26 cellular contexts compared by ENCODE assay signal in the genomic region with DNA sequence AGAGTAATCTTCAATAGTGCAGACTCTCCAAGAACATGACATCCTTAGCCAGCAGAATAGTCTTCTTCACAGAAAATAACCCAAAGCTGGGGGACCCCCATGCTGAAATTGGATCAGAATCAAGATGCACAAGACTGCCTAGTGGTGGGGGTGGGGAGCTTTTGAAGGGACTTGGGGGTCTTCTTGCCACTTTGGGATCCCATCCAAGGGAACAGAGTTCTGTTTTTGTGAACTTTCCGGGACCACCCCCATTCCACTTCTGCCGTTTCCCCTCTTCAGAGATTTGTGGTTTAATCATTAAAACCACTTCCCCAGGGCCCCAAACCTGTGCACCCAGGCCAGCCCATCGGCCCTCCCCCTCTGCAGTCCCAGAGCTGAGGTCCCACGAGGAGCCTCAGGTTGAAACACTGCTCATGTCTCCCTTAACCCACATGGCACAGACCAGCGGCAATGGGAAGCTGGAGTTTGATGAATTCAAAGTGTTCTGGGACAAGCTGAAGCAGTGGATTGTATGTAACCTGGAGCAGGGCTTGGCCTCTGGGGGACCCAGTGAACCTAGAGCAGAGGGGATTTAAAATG. TPM values are rescaled to one million over a fixed set of nuclear protein-coding genes. Genes with fewer than 3 reads are reported as not detected.
"Had no signal": no experiment of that assay in that cellular context is flagged by ENCODE, and none has a peak within 500 bp of the region (broad histone marks: within the 10 kb centered on the region; RNA-seq: fewer than 3 reads in every experiment).

No MANE protein-coding gene starts in this region.

- ATAC-seq: activated CD4-positive, CD25-positive, alpha-beta regulatory T cell treated with anti-CD3 and anti-CD28 coated beads, Interleukin-2, amount 50 U/mL, for 24 hours; activated CD8-positive, alpha-beta memory T cell treated with anti-CD3 and anti-CD28 coated beads, Interleukin-2, amount 10 ng/mL, durations not matched to agents 7 days and 5 days; activated naive CD4-positive, alpha-beta T cell treated with anti-CD3 and anti-CD28 coated beads, Interleukin-2, amount 50 U/mL, for 72 hours; activated naive CD8-positive, alpha-beta T cell treated with anti-CD3 and anti-CD28 coated beads, Interleukin-2, amount 50 U/mL, for 24 hours; activated T-cell treated with anti-CD3 and anti-CD28 coated beads, Interleukin-2, amount 50 U/mL, for 4 hours; K562; PC-3; SK-N-SH treated with all-trans-retinoic acid at 6 μM for 48 hours had no signal

- H3K27me3 ChIP-seq: SJSA1 had no signal

- H3K4me3 Mint-ChIP-seq: activated CD8-positive, alpha-beta memory T cell treated with anti-CD3 and anti-CD28 coated beads, Interleukin-2, amount 10 ng/mL, durations not matched to agents 7 days and 5 days; activated naive CD8-positive, alpha-beta T cell treated with anti-CD3 and anti-CD28 coated beads, Interleukin-2, amount 50 U/mL, for 24 hours; activated T-cell treated with anti-CD3 and anti-CD28 coated beads, Interleukin-2, amount 50 U/mL, for 4 hours; brain; T-helper 2 cell treated with Interferon-gamma antibody and Interleukin-4, amounts not matched to agents 5 μg/mL and 100 μg/mL, for 36 hours had no signal

- H3K27ac Mint-ChIP-seq: activated CD8-positive, alpha-beta memory T cell treated with anti-CD3 and anti-CD28 coated beads, Interleukin-2, amount 10 ng/mL, durations not matched to agents 7 days and 5 days; activated naive CD4-positive, alpha-beta T cell treated with anti-CD3 and anti-CD28 coated beads, Interleukin-2, amount 50 U/mL, for 72 hours; activated naive CD8-positive, alpha-beta T cell treated with anti-CD3 and anti-CD28 coated beads, Interleukin-2, amount 50 U/mL, for 24 hours; T-helper 2 cell treated with Interferon-gamma antibody and Interleukin-4, amounts not matched to agents 5 μg/mL and 100 μg/mL, for 36 hours had no signal

- H3K4me1 ChIP-seq: SJSA1 had no signal

- H3K9me3 ChIP-seq: SJSA1 had no signal

- H3K4me3 ChIP-seq: K562, SJSA1 had no signal

- H3K36me3 ChIP-seq: SJSA1 had no signal

- H3K27ac ChIP-seq: SJSA1 had no signal

- H3K27me3 Mint-ChIP-seq: brain had no signal

- H3K4me1 Mint-ChIP-seq: activated CD8-positive, alpha-beta memory T cell treated with anti-CD3 and anti-CD28 coated beads, Interleukin-2, amount 10 ng/mL, durations not matched to agents 7 days and 5 days; activated naive CD8-positive, alpha-beta T cell treated with anti-CD3 and anti-CD28 coated beads, Interleukin-2, amount 50 U/mL, for 24 hours had no signal

- H3K9me3 Mint-ChIP-seq: activated naive CD4-positive, alpha-beta T cell treated with anti-CD3 and anti-CD28 coated beads, Interleukin-2, amount 50 U/mL, for 72 hours; activated naive CD8-positive, alpha-beta T cell treated with anti-CD3 and anti-CD28 coated beads, Interleukin-2, amount 50 U/mL, for 24 hours; activated T-cell treated with anti-CD3 and anti-CD28 coated beads, Interleukin-2, amount 50 U/mL, for 4 hours; brain; T-helper 2 cell treated with Interferon-gamma antibody and Interleukin-4, amounts not matched to agents 5 μg/mL and 100 μg/mL, for 36 hours had no signal

- DNase-seq: activated CD4-positive, alpha-beta T cell treated with anti-CD3 and anti-CD28 coated beads for 4 hours; activated CD8-positive, alpha-beta memory T cell treated with anti-CD3 and anti-CD28 coated beads, Interleukin-2, amount 10 ng/mL, durations not matched to agents 7 days and 5 days; activated effector memory CD4-positive, alpha-beta T cell treated with anti-CD3 and anti-CD28 coated beads, Interleukin-2, amount 50 U/mL, for 16 hours; activated naive CD4-positive, alpha-beta T cell treated with Interleukin-2 at 50 U/mL for 16 hours; activated naive CD8-positive, alpha-beta T cell treated with anti-CD3 and anti-CD28 coated beads, Interleukin-2, amount 50 U/mL, for 24 hours; activated T-cell treated with anti-CD3 and anti-CD28 coated beads, Interleukin-2, amount 50 U/mL, for 4 hours; amniotic stem cell; Karpas-422; NCI-H1105 treated with DMSO at 0.1 percent for 48 hours; NCI-H146; NCI-H187 treated with DMSO at 0.1 percent for 48 hours; NCI-H2081 treated with DMSO at 0.1 percent for 48 hours; NCI-H446; NCI-H524; PC-3; SHP77; SW 1271 had no signal

- H3K36me3 Mint-ChIP-seq: activated CD8-positive, alpha-beta memory T cell treated with anti-CD3 and anti-CD28 coated beads, Interleukin-2, amount 10 ng/mL, durations not matched to agents 7 days and 5 days; activated naive CD4-positive, alpha-beta T cell treated with anti-CD3 and anti-CD28 coated beads, Interleukin-2, amount 50 U/mL, for 72 hours; brain had no signal

RNA-seq across cellular contexts. Expression of a gene that starts 44.9 kb away (rescaled TPM):
- total RNA-seq: activated CD8-positive, alpha-beta memory T cell treated with anti-CD3 and anti-CD28 coated beads, Interleukin-2, amount 10 ng/mL, durations not matched to agents 7 days and 5 days; activated naive CD4-positive, alpha-beta T cell treated with anti-CD3 and anti-CD28 coated beads, Interleukin-2, amount 50 U/mL, for 72 hours; activated T-cell treated with anti-CD3 and anti-CD28 coated beads, Interleukin-2, amount 50 U/mL, for 4 hours; astrocyte; K562; PC-3; SJSA1; T-helper 1 cell treated with Interleukin-12 subunit alpha and Interleukin-12 subunit beta and Interleukin-4 antibody, amounts not matched to agents 30 ng/mL and 1 ng/mL, for 36 hours had no signal
